Comparison of ENCODE assay signal across 8 cellular contexts in the genomic region with DNA sequence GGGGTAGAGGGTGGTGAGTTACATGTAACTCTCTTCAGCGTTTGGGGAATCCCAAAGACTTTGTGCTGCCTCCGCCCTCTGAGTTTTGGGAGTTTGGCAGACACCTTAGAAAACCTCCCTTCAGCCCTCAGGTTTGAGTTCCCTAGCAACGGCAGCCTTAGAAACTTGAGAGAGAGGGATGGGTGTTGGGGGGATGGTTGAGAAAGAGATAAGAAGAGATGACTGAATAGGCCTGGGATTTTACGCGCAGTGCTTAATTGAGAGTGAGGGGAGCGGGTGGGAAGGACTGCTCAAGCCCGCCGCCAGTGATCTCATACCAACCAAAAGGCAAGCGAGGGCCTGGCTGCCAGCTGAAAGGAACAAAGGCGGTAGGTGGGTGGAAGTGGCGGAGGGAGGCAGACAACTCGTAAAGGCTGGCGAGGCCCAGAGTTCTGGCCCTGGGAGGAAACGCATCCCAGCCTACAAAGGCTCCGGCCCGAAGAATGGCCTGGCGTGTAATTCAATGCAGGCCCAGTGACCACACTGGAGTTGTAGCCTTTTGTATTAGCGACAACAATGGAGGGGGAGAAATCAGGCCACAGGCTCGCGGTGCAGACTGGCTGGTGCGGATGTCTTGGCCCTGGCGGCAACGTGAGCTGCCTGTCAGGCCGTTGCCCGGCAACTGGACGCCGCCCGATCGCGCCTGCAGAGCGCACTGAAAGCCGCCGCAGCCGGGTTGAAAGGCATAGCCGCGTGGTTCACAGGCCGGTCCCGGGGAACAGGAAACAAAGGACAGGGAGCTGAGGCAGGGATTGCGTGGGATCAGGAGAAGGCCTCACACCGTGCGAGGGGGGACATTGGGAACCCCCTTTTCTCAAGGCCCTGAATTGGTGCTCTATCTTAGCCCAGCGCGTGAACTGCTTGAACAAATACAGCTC. TPM values are rescaled to one million over a fixed set of nuclear protein-coding genes. Genes with fewer than 3 reads are reported as not detected.
DNase-seq lines count a peak whose midpoint lies in the region; TF ChIP-seq lines count a peak whose summit lies in the region.

No MANE protein-coding gene starts in this region.

- no peak overlapping the region for H2BK15ac ChIP-seq in H9 (ENCODE audit: low read depth, low read length)

- peaks cover 22 to 32% of the 10 kb centered on the region in 2 experiments for H3K4me1 Mint-ChIP-seq in H9

- H3K9ac ChIP-seq in H9 (ENCODE audit: extremely low read depth, insufficient read length, low read length) = peak overlapping the region; percentile 0

- H3T11ph ChIP-seq in H9 (ENCODE audit: low read length) = no peak overlapping the region

- H3K56ac ChIP-seq in H9 (ENCODE audit: insufficient read length, low read depth, low read length) = no peak overlapping the region

- H4K5ac ChIP-seq in H9 (ENCODE audit: insufficient read length, low read depth, low read length) = no peak overlapping the region

- peak overlapping the region; percentile 67 to 74 for H3K4me3 Mint-ChIP-seq in H9

- no peak overlapping the region for H4K8ac ChIP-seq in H9 (replicated peaks; ENCODE audit: insufficient read length, low read depth, low read length)

- H3K4ac ChIP-seq in H9 (ENCODE audit: low read depth, low read length) = no peak overlapping the region

- no peak overlapping the region for H2AK5ac ChIP-seq in H9 (ENCODE audit: insufficient read length, low read length)

- H3K9me3 ChIP-seq in H9 (ENCODE audit: control insufficient read depth, low read depth, low read length) (no peaks in the 10 kb centered on the region), prostate gland (no peaks in the 10 kb centered on the region)

- H2AFZ ChIP-seq in H9 (ENCODE audit: low read length) = peak overlapping the region; percentile 86

- H3K23me2 ChIP-seq in H9 (ENCODE audit: insufficient read length, low read depth, low read length, poor library complexity, severe bottlenecking) = peaks cover 6% of the 10 kb centered on the region

- H3K4me1 ChIP-seq in H9 (ENCODE audit: insufficient read depth, low read length) (no peaks in the 10 kb centered on the region; the same call in 1 of the 2 replicates), prostate gland (replicated peaks) (no peaks in the 10 kb centered on the region)

- no peaks in the 10 kb centered on the region for H3K79me2 ChIP-seq in H9 (ENCODE audit: insufficient read depth, low read length)

- TF ChIP-seq CTCF in H9 (conservative IDR thresholded peaks at IDR 0.05) = no peak
- peak in 1 of 4 experiments; percentile 10 for TF ChIP-seq CTCF in prostate gland (IDR thresholded peaks at IDR 0.05)

- no peak overlapping the region for H2BK20ac ChIP-seq in H9 (ENCODE audit: low read depth, low read length, poor library complexity, severe bottlenecking)

- peak overlapping the region; percentile 23 for H3K4me2 ChIP-seq in H9 (ENCODE audit: insufficient read depth, insufficient read length, low read length)

- H2BK12ac ChIP-seq in H9 (ENCODE audit: insufficient read length, low read depth, low read length) = no peak overlapping the region

- intact Hi-C loops in prostate gland (cut with DNase I) = no loop called here

- H3K23ac ChIP-seq in H9 (ENCODE audit: insufficient read length, low read depth, low read length) = no peak overlapping the region

- no peaks in the 10 kb centered on the region for H3K79me1 ChIP-seq in H9 (ENCODE audit: insufficient read depth, low read depth, low read length, poor library complexity, severe bottlenecking)

- WGBS in H9 (ENCODE audit: extremely low coverage, insufficient read length, low lambda C conversion rate) = no CpG with 5 or more reads among the region's 43 CpGs
- 23% methylated on average over 41 of the region's 43 CpGs for WGBS in prostate gland

- TF ChIP-seq POLR2A in prostate gland (IDR thresholded peaks at IDR 0.05) = no peak

- peak overlapping the region; percentile 72 for H3K18ac ChIP-seq in H9 (ENCODE audit: insufficient read length, low read depth, low read length)

- H2BK5ac ChIP-seq in H9 (ENCODE audit: insufficient read length, low read length) = no peak overlapping the region

- DNase-seq in C1 segment of cervical spinal cord (lab: John Stamatoyannopoulos, UW) (peak in 13 of 14 donors; percentile 33 to 85 (median 67)), H9 (peak; percentile 94), NCI-H226 (peak; percentile 9), anterior cingulate cortex (lab: John Stamatoyannopoulos, UW) (peak; percentile 32 to 92 (median 81)), hippocampal formation (lab: John Stamatoyannopoulos, UW) (peak; percentile 78 to 86), prostate gland (ENCODE audit: low spot score) (peak; percentile 74), SW 1271 (lab: John Stamatoyannopoulos, UW) (no peak)
- DNase-seq in effector CD4-positive, alpha-beta T cell = no peak

- H3K27ac ChIP-seq in H9 (ENCODE audit: insufficient read length, low read depth, low read length) (no peak overlapping the region), prostate gland (no peak overlapping the region)

- no peak overlapping the region for H3K4me3 ChIP-seq in prostate gland

- no peak overlapping the region for H4K91ac ChIP-seq in H9 (ENCODE audit: insufficient read length, low read depth, low read length)

- H2BK120ac ChIP-seq in H9 (ENCODE audit: low read depth, low read length, poor library complexity, severe bottlenecking) = no peak overlapping the region

- 0 out of 7 replicates have a peak, but pooled peaks cover 0 to 2% (median 0%) of the 10 kb centered on the region in 3 experiments for H3K36me3 Mint-ChIP-seq in H9 (ENCODE audit: insufficient read depth in 1 of 3, low read depth in 3 of 3)

- peaks cover 2% of the 10 kb centered on the region; the same call in 1 of the 2 replicates for H3K27me3 Mint-ChIP-seq in H9 (ENCODE audit: low read depth)

- H3K36me3 ChIP-seq in prostate gland = no peaks in the 10 kb centered on the region

- H3K14ac ChIP-seq in H9 (ENCODE audit: insufficient read depth, low read length) = peak overlapping the region; percentile 69

- H4K20me1 ChIP-seq in H9 (ENCODE audit: control insufficient read depth, insufficient read depth, insufficient read length) = no peaks in the 10 kb centered on the region

- H3K27me3 ChIP-seq in H9 (ENCODE audit: insufficient read depth, low read length) (no peaks in the 10 kb centered on the region), prostate gland (replicated peaks; ENCODE audit: insufficient read depth) (no peaks in the 10 kb centered on the region)

- H3K27ac Mint-ChIP-seq in H9 = peak overlapping the region; percentile 96 to 98 (median 97)

- no peaks in the 10 kb centered on the region for H3K9me3 Mint-ChIP-seq in H9

RNA-seq across cellular contexts. Expression of a gene that starts 39.9 kb away (rescaled TPM):
- total RNA-seq in H9 (2021) (117 and 122 TPM in 2 replicates), prostate gland (10 to 100 TPM; 54.9 to 57.2 TPM)

Comparison
In these comparisons a context has a peak if more than half of its experiments do, and no peak if none do; other contexts are left out.
1. DNase-seq: peak in C1 segment of cervical spinal cord (13 of 14), H9 (single experiment), NCI-H226 (single experiment), anterior cingulate cortex (58 of 58), hippocampal formation (2 of 2) and prostate gland (single experiment); none in effector CD4-positive, alpha-beta T cell (single experiment) and SW 1271 (0 of 2).